In the genomic region with DNA sequence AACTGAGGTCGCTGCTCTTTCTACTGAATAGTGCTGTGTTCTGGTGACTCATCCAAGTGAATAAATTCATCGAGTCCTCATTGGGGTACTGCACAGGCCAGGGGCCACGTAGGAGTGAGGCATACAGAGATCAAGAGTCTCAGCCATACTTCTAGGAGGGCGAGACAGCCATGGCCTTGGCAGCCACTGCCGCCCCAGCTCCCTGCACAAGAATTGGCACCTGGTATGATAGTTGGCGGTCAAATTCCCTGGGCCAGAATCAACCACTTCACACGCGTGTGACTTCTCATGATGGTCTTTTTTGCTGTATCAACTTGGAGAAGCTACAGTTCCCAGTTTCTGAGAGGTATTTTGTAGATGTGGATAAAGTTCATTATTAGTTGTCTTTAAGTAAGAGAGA, we compare ENCODE assay signal across 9 cellular contexts.
"Had no signal": no experiment of that assay in that cellular context is flagged by ENCODE, and none has a peak within 500 bp of the region (broad histone marks: within the 10 kb centered on the region; RNA-seq: fewer than 3 reads in every experiment).

No MANE protein-coding gene starts in this region.

- H3K9ac ChIP-seq: GM23248 had no signal

- H3K4me2 ChIP-seq: GM23338 had no signal

- H3K9me3 Mint-ChIP-seq: GM23338, H9, HFFc6 had no signal

- H3K4me3 Mint-ChIP-seq: GM23338, H9, HFFc6 had no signal

- H3K9me3 ChIP-seq: HAP-1 had no signal

- H3K4me3 ChIP-seq: GM23248, GM23338, HAP-1 had no signal

- H3K27ac Mint-ChIP-seq: GM23338, HFFc6 had no signal

- H2AFZ ChIP-seq: GM23248, GM23338 had no signal

- H3K4me1 ChIP-seq: HAP-1 had no signal

- H3K27ac ChIP-seq: GM23248 had no signal

- DNase-seq: GM23248, GOT3, H7, H9, HCEC 1CT, HFFc6 had no signal

- H3K36me3 ChIP-seq: HAP-1 had no signal

- ATAC-seq: GM23338, HCT116 had no signal
